1 cellular context compared by ENCODE assay signal in genomic region chr4:73258668-73259551, GRCh38.
TF ChIP-seq lines count a peak whose summit lies in the region.

TSS of gene ANKRD17 (minus strand) at chr4:73258798. CDS start at chr4:73258668, 130 bp downstream.

TF ChIP-seq in K562, 482 proteins besides CTCF, POLR2A, EP300 and RAD21 (continued from another document and continues in another):
- TF ChIP-seq CREB5 (CRISPR knock-in tag; IDR thresholded peaks at IDR 0.05), result peak; percentile 50; the same call in 1 of the 2 replicates
- no peak for TF ChIP-seq ZBTB43 (CRISPR knock-in tag; IDR thresholded peaks at IDR 0.05)
- TF ChIP-seq SPI1 (IDR thresholded peaks at IDR 0.05; ENCODE audit: borderline replicate concordance, low read depth, low read length), result peak; percentile 86
- no peak for TF ChIP-seq SFPQ (IDR thresholded peaks at IDR 0.05; ENCODE audit: low read depth, low read length)
- TF ChIP-seq ZNF316 (IDR thresholded peaks at IDR 0.05), result peak; percentile 40; the same call in 1 of the 2 replicates
- TF ChIP-seq ATF7 (IDR thresholded peaks at IDR 0.05), result peak; percentile 79; the same call in 1 of the 2 replicates
- peak; percentile 55 for TF ChIP-seq SAP30 (IDR thresholded peaks at IDR 0.05; ENCODE audit: borderline replicate concordance, insufficient read depth, low read depth, low read length, poor library complexity, severe bottlenecking)
- no peak for TF ChIP-seq SMC3 (conservative IDR thresholded peaks at IDR 0.05; ENCODE audit: insufficient read depth, low read depth, low read length)
- peak; percentile 65 to 79; a peak in 1 of 4 replicates for TF ChIP-seq FOXK2 (conservative IDR thresholded peaks at IDR 0.05 in 1 of 2, IDR thresholded peaks at IDR 0.05 in 1 of 2; ENCODE audit: low read depth in 2 of 2)
- no peak for TF ChIP-seq ZNF589 (CRISPR knock-in tag; IDR thresholded peaks at IDR 0.05; ENCODE audit: low read depth)
- TF ChIP-seq ZNF586 (CRISPR knock-in tag; conservative IDR thresholded peaks at IDR 0.05), result no peak
- TF ChIP-seq E2F8 (IDR thresholded peaks at IDR 0.05; ENCODE audit: low read depth, partially characterized antibody), result peak; percentile 89
- peak; percentile 97 for TF ChIP-seq ELF1 (tag; IDR thresholded peaks at IDR 0.05)
- no peak for TF ChIP-seq ZFP1 (CRISPR knock-in tag; IDR thresholded peaks at IDR 0.05)
- TF ChIP-seq E2F6 (IDR thresholded peaks at IDR 0.05; ENCODE audit: borderline replicate concordance in 1 of 2, extremely low read depth in 1 of 2, insufficient read depth in 1 of 2, insufficient read length in 1 of 2, low read depth in 1 of 2, low read length in 1 of 2, poor library complexity in 1 of 2, severe bottlenecking in 1 of 2), result peak; percentile 46 to 58
- no peak for TF ChIP-seq GTF2A2 (tag; IDR thresholded peaks at IDR 0.05)
- TF ChIP-seq ZBTB8A (IDR thresholded peaks at IDR 0.05; ENCODE audit: partially characterized antibody), result no peak
- TF ChIP-seq TEAD4 (IDR thresholded peaks at IDR 0.05; ENCODE audit: low read length), result peak; percentile 28; the same call in 1 of the 2 replicates
- TF ChIP-seq TEAD4 (CRISPR knock-in tag; IDR thresholded peaks at IDR 0.05; ENCODE audit: borderline replicate concordance), result no peak
- no peak for TF ChIP-seq MLLT1 (IDR thresholded peaks at IDR 0.05)
- TF ChIP-seq ETS1 (conservative IDR thresholded peaks at IDR 0.05; ENCODE audit: control insufficient read depth, low read depth, low read length), result peak; percentile 85; the same call in 1 of the 2 replicates
- TF ChIP-seq EZH2 (IDR thresholded peaks at IDR 0.05; ENCODE audit: borderline replicate concordance, low read depth, low read length), result no peak
- peak; percentile 93 for TF ChIP-seq ETV5 (CRISPR knock-in tag; IDR thresholded peaks at IDR 0.05; ENCODE audit: low read depth)
- no peak for TF ChIP-seq ZNF436 (CRISPR knock-in tag; IDR thresholded peaks at IDR 0.05)
- peak; percentile 88 for TF ChIP-seq GABPB1 (CRISPR knock-in tag; IDR thresholded peaks at IDR 0.05)
- no peak for TF ChIP-seq ZNF75A (CRISPR knock-in tag; IDR thresholded peaks at IDR 0.05)
- no peak; the same call in 1 of the 2 replicates for TF ChIP-seq CBX5 (IDR thresholded peaks at IDR 0.05; ENCODE audit: borderline replicate concordance, low read depth)
- peak; percentile 47 for TF ChIP-seq NEUROD1 (IDR thresholded peaks at IDR 0.05; ENCODE audit: borderline replicate concordance, low read depth, low read length, partially characterized antibody)
- no peak for TF ChIP-seq ZNF174 (CRISPR knock-in tag; IDR thresholded peaks at IDR 0.05)
- peak; percentile 93 for TF ChIP-seq GABPA (tag; conservative IDR thresholded peaks at IDR 0.05; ENCODE audit: low read depth)
- peak; percentile 86 to 92 for TF ChIP-seq MNT (conservative IDR thresholded peaks at IDR 0.05)
- no peak for TF ChIP-seq NR4A1 (CRISPR knock-in tag; IDR thresholded peaks at IDR 0.05)
- 0 out of 2 replicates have a peak, but pooled peaks have one; percentile 31 for TF ChIP-seq NR4A1 (tag; IDR thresholded peaks at IDR 0.05)
- TF ChIP-seq ZNF766 (CRISPR knock-in tag; conservative IDR thresholded peaks at IDR 0.05), result no peak; the same call in 1 of the 2 replicates
- peak; percentile 89 for TF ChIP-seq ETV1 (tag; conservative IDR thresholded peaks at IDR 0.05; ENCODE audit: low read depth)
- TF ChIP-seq ZNF398 (CRISPR knock-in tag; IDR thresholded peaks at IDR 0.05), result no peak
- TF ChIP-seq TFAP4 (CRISPR knock-in tag; IDR thresholded peaks at IDR 0.05; ENCODE audit: borderline replicate concordance), result peak; percentile 76; the same call in 1 of the 2 replicates
- peak; percentile 96 for TF ChIP-seq ZFX (CRISPR knock-in tag; IDR thresholded peaks at IDR 0.05)
- no peak for TF ChIP-seq FOXP4 (CRISPR knock-in tag; IDR thresholded peaks at IDR 0.05; ENCODE audit: borderline replicate concordance)
- peak; percentile 12; the same call in 1 of the 2 replicates for TF ChIP-seq SMAD4 (CRISPR knock-in tag; conservative IDR thresholded peaks at IDR 0.05)
- peak; percentile 97 for TF ChIP-seq CREB1 (IDR thresholded peaks at IDR 0.05)
- peak; percentile 97 for TF ChIP-seq CREB1 (CRISPR knock-in tag; IDR thresholded peaks at IDR 0.05)
- TF ChIP-seq DNMT1 (IDR thresholded peaks at IDR 0.05), result no peak
